Comparison of ENCODE assay signal across 16 cellular contexts in genomic region chr10:36634916-36635315, GRCh38.
DNase-seq lines count a peak whose midpoint lies in the region; ATAC-seq and TF ChIP-seq lines count a peak whose summit lies in the region.
"Had no signal": no experiment of that assay in that cellular context is flagged by ENCODE, and none has a peak within 500 bp of the region (broad histone marks: within the 10 kb centered on the region; RNA-seq: fewer than 3 reads in every experiment).

No MANE protein-coding gene starts in this region.

- ATAC-seq in HG03457 (IDR thresholded peaks at IDR 0.05; ENCODE audit: unreplicated experiment): no peak
- ATAC-seq: activated CD8-positive, alpha-beta T cell treated with anti-CD3 and anti-CD28 coated beads for 36 hours; activated T-cell treated with anti-CD3 and anti-CD28 coated beads, Interleukin-2, amount 50 U/mL, for 72 hours had no signal

- H3K27me3 ChIP-seq in AG04450 (ENCODE audit: control insufficient read depth, insufficient read depth, low read length) (no peaks in the 10 kb centered on the region), BE2C (no peaks in the 10 kb centered on the region)
- H3K27me3 ChIP-seq: sigmoid colon had no signal

- no peak overlapping the region for H3K4me3 ChIP-seq in AG04450 (ENCODE audit: low read depth, low read length)
- no peak overlapping the region for H3K4me3 ChIP-seq in HFF-Myc (replicated peaks; ENCODE audit: low read depth, low read length)
- H3K4me3 ChIP-seq in astrocyte of the cerebellum (ENCODE audit: low read depth, low read length): no peak overlapping the region
- H3K4me3 ChIP-seq in BE2C (ENCODE audit: low read depth, low read length): no peak overlapping the region
- H3K4me3 ChIP-seq: sigmoid colon had no signal

- DNase-seq in AG04450 (ENCODE audit: low read depth, low spot score) (peak; percentile 13), HFF-Myc (ENCODE audit: extremely low read depth, low read depth) (peak; percentile 2), astrocyte of the cerebellum (ENCODE audit: low read depth) (peak; percentile 81), iris pigment epithelial cell (ENCODE audit: low read depth) (peak; percentile 68), NCI-H82 (lab: John Stamatoyannopoulos, UW) (no peak), BE2C (no peak), nucleus accumbens (lab: John Stamatoyannopoulos, UW) (no peak)
- DNase-seq: activated CD8-positive, alpha-beta T cell treated with anti-CD3 and anti-CD28 coated beads for 36 hours; activated T-cell treated with anti-CD3 and anti-CD28 coated beads, Interleukin-2, amount 50 U/mL, for 72 hours; NCI-H1417; sigmoid colon; stimulated activated CD4-positive, alpha-beta T cell treated with anti-CD3 and anti-CD28 coated beads, Interleukin-4, amount 100 ng/mL, for 1 hour; substantia nigra; WERI-Rb-1 had no signal

- in situ Hi-C loops in astrocyte of the cerebellum (cut with HindIII; ENCODE audit: low sequenced_read_pairs): no loop called here

- TF ChIP-seq CTCF in AG04450 (IDR thresholded peaks at IDR 0.05; ENCODE audit: low read depth, low read length): no peak
- no peak for TF ChIP-seq CTCF in HFF-Myc (IDR thresholded peaks at IDR 0.05; ENCODE audit: low read depth, low read length, missing control alignments)
- no peak for TF ChIP-seq CTCF in astrocyte of the cerebellum (IDR thresholded peaks at IDR 0.05; ENCODE audit: low read depth, low read length, missing control alignments)
- TF ChIP-seq CTCF in BE2C (IDR thresholded peaks at IDR 0.05; ENCODE audit: low read depth, low read length): no peak

- H3K9me3 ChIP-seq in AG04450 (ENCODE audit: control insufficient read depth, insufficient read depth, low read length): peaks cover 5% of the 10 kb centered on the region; the same call in 1 of the 2 replicates
- no peaks in the 10 kb centered on the region for H3K9me3 ChIP-seq in BE2C
- H3K9me3 ChIP-seq: sigmoid colon had no signal

- POLR2A ChIA-PET in AG04450 (lab: Yijun Ruan, JAX): interaction anchor here (0.6 kb wide), 1 partner anchor 9 kb away, joined by 3 read pairs; no protein-coding TSS in a partner anchor

- no peaks in the 10 kb centered on the region for H3K4me1 ChIP-seq in BE2C
- H3K4me1 ChIP-seq: parathyroid adenoma, sigmoid colon had no signal

- no peak overlapping the region for H3K27ac ChIP-seq in AG04450 (ENCODE audit: low read depth, low read length)
- H3K27ac ChIP-seq: parathyroid adenoma, sigmoid colon, WERI-Rb-1 had no signal

- CTCF ChIA-PET in AG04450 (lab: Charles Lee): interaction anchor here (0.7 kb wide), 1 partner anchor 189 kb away, joined by 4 read pairs; no protein-coding TSS in a partner anchor

- no peaks in the 10 kb centered on the region for H3K36me3 ChIP-seq in BE2C
- H3K36me3 ChIP-seq: sigmoid colon, WERI-Rb-1 had no signal

Comparison
In these comparisons a context has a peak if more than half of its experiments do, and no peak if none do; other contexts are left out.
1. DNase-seq: peak in AG04450 (single experiment), HFF-Myc (single experiment), astrocyte of the cerebellum (single experiment) and iris pigment epithelial cell (single experiment); none in NCI-H82 (single experiment), BE2C (single experiment) and nucleus accumbens (0 of 56).